2 cellular contexts compared by ENCODE assay signal in the genomic region with DNA sequence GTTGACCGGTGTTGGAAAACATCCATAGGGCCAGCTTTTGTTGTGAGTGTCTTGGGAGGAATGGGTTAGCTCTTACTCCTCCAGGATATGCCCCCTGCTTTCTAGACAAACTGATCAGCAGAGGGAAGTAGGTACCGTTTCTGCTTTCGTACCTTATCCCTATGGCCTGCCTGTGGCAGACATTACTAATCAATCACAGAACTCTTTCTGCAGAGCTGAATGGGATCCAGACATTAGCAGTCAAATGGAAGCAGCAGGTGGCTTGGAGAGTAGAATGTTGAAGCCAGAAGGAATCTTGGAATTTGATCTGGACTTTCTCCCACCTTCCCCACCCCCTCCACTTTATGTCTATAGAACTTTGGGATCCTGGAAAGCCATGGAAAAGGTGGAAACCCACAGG.
A peak's percentile ranks its signal among the peaks of the same experiment; 100 is the strongest.
TF ChIP-seq lines count a peak whose summit lies in the region.

No MANE protein-coding gene starts in this region.

TF ChIP-seq in HCT116, 20 proteins besides CTCF, POLR2A, EP300 and RAD21:
- peak; percentile 91; the same call in 1 of the 2 replicates for TF ChIP-seq CBX3 (IDR thresholded peaks at IDR 0.05; ENCODE audit: low read depth)
- peak; percentile 68; the same call in 1 of the 2 replicates for TF ChIP-seq SRF (IDR thresholded peaks at IDR 0.05; ENCODE audit: low read depth)
- TF ChIP-seq JUND (IDR thresholded peaks at IDR 0.05): no peak

TF ChIP-seq in H1, 55 proteins besides CTCF, POLR2A, EP300 and RAD21:
- TF ChIP-seq SRF (IDR thresholded peaks at IDR 0.05; ENCODE audit: low read depth, low read length): peak; percentile 67
- TF ChIP-seq, protein P1, sequence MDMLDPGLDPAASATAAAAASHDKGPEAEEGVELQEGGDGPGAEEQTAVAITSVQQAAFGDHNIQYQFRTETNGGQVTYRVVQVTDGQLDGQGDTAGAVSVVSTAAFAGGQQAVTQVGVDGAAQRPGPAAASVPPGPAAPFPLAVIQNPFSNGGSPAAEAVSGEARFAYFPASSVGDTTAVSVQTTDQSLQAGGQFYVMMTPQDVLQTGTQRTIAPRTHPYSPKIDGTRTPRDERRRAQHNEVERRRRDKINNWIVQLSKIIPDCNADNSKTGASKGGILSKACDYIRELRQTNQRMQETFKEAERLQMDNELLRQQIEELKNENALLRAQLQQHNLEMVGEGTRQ (IDR thresholded peaks at IDR 0.05; ENCODE audit: low read length): no peak
